Comparison of ENCODE assay signal across 1 cellular context in genomic region chr20:62511300-62511914, GRCh38.
TF ChIP-seq lines count a peak whose summit lies in the region.

No MANE protein-coding gene starts in this region.

TF ChIP-seq in K562, 482 proteins besides CTCF, POLR2A, EP300 and RAD21:
- TF ChIP-seq DMBX1 (CRISPR knock-in tag; IDR thresholded peaks at IDR 0.05; ENCODE audit: borderline replicate concordance): no peak
- TF ChIP-seq ARID1B (IDR thresholded peaks at IDR 0.05): 0 out of 2 replicates have a peak, but pooled peaks have one; percentile 10
- TF ChIP-seq PCBP1 (IDR thresholded peaks at IDR 0.05; ENCODE audit: low read depth, low read length, poor library complexity, severe bottlenecking): no peak
- TF ChIP-seq ATF3 (IDR thresholded peaks at IDR 0.05): 0 out of 2 replicates have a peak, but pooled peaks have one; percentile 14
- no peak for TF ChIP-seq ATF3 (CRISPR knock-in tag; conservative IDR thresholded peaks at IDR 0.05)
- no peak for TF ChIP-seq GTF2B (IDR thresholded peaks at IDR 0.05; ENCODE audit: extremely low read depth, insufficient read length)
- no peak for TF ChIP-seq ZNF57 (CRISPR knock-in tag; IDR thresholded peaks at IDR 0.05)
- no peak for TF ChIP-seq RBFOX2 (IDR thresholded peaks at IDR 0.05; ENCODE audit: low read depth, low read length)
- no peak for TF ChIP-seq HDAC1 (IDR thresholded peaks at IDR 0.05)
- TF ChIP-seq PREB (CRISPR knock-in tag; IDR thresholded peaks at IDR 0.05): 0 out of 2 replicates have a peak, but pooled peaks have one; percentile 27
- TF ChIP-seq TRIM24 (IDR thresholded peaks at IDR 0.05): no peak
- peak; percentile 20; the same call in 1 of the 2 replicates for TF ChIP-seq ESRRA (IDR thresholded peaks at IDR 0.05; ENCODE audit: borderline replicate concordance, low read depth)
- TF ChIP-seq ZNF316 (IDR thresholded peaks at IDR 0.05): peak; percentile 51
- no peak for TF ChIP-seq GABPB2 (CRISPR knock-in tag; conservative IDR thresholded peaks at IDR 0.05)
- TF ChIP-seq RBBP5 (IDR thresholded peaks at IDR 0.05; ENCODE audit: borderline replicate concordance, insufficient read depth, low read length, poor library complexity, severe bottlenecking): peak; percentile 49
- TF ChIP-seq C11orf30 (IDR thresholded peaks at IDR 0.05; ENCODE audit: low read depth): peak; percentile 54
- TF ChIP-seq KDM1A (IDR thresholded peaks at IDR 0.05): 0 out of 4 replicates have a peak, but pooled peaks of 1 of the 2 experiments have one; percentile 25
- TF ChIP-seq MAFG (tag; conservative IDR thresholded peaks at IDR 0.05): 0 out of 2 replicates have a peak, but pooled peaks have one; percentile 12
- TF ChIP-seq CHD2 (IDR thresholded peaks at IDR 0.05; ENCODE audit: low read depth, low read length): no peak
- TF ChIP-seq ZBTB7A (IDR thresholded peaks at IDR 0.05; ENCODE audit: borderline replicate concordance, control insufficient read depth, low read depth, low read length): 0 out of 2 replicates have a peak, but pooled peaks have one; percentile 44
